12 cellular contexts compared by ENCODE assay signal in the genomic region with DNA sequence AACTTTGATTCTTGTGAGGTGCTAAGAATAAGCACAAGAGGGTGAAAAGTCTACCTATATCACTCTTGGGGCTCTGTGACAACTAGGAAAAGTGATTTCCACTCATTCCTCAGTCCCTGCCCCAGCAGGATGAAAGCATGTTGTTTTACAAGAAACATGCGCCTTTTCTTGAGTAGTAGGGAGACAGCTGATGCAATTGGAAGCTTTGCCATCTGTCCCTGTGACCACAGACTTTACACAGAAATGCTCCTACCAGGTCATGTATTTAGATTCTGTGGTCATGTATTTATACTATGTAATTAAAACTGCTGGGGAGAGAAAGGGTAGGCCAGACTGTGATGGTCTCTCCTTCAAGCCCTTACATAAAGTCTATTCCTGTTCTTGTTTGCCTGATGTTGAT.
A peak's percentile ranks its signal among the peaks of the same experiment; 100 is the strongest.
DNase-seq lines count a peak whose midpoint lies in the region; TF ChIP-seq lines count a peak whose summit lies in the region.
"Had no signal": no experiment of that assay in that cellular context is flagged by ENCODE, and none has a peak within 500 bp of the region (broad histone marks: within the 10 kb centered on the region; RNA-seq: fewer than 3 reads in every experiment).

No MANE protein-coding gene starts in this region.

- H3K79me2 ChIP-seq in SK-N-SH (ENCODE audit: insufficient read depth), result no peaks in the 10 kb centered on the region

- no peaks in the 10 kb centered on the region for H3F3A ChIP-seq in SK-N-SH (replicated peaks; ENCODE audit: insufficient read depth)

- no peaks in the 10 kb centered on the region for H3K36me3 ChIP-seq in SK-N-SH (replicated peaks in 1 of 2; ENCODE audit: control insufficient read depth in 1 of 2, insufficient read depth in 2 of 2, low read length in 1 of 2)
- H3K36me3 ChIP-seq: BLaER1 treated with 17β-estradiol and CSF1 and Interleukin-3, amounts not matched to agents 10 nM and 100 nM had no signal

- H2AFZ ChIP-seq in SK-N-SH (ENCODE audit: low read depth), result 0 out of 2 replicates have a peak overlapping the region, but pooled peaks have one; percentile 45

- POLR2A ChIA-PET in SK-N-SH (lab: Yijun Ruan, JAX), result no interaction called here

- TF ChIP-seq CTCF in SK-N-SH (IDR thresholded peaks at IDR 0.05) (no peak), foreskin fibroblast (IDR thresholded peaks at IDR 0.05; ENCODE audit: low read depth, low read length) (no peak)

- no peak overlapping the region for H3K9ac ChIP-seq in SK-N-SH
- H3K9ac ChIP-seq: BLaER1 treated with 17β-estradiol and CSF1 and Interleukin-3, amounts not matched to agents 10 nM and 100 nM had no signal

- CTCF ChIA-PET in SK-N-SH (lab: Yijun Ruan, JAX), result interaction anchor here (1.2 to 1.8 kb wide), 3 partner anchors 9 to 29 kb away, joined by 3 to 8 read pairs (median 4); no protein-coding TSS in a partner anchor

- H3K9me3 ChIP-seq in SK-N-SH, result no peaks in the 10 kb centered on the region
- H3K9me3 ChIP-seq: BLaER1 treated with 17β-estradiol and CSF1 and Interleukin-3, amounts not matched to agents 10 nM and 100 nM had no signal

- no peaks in the 10 kb centered on the region for H3K27me3 ChIP-seq in SK-N-SH (ENCODE audit: insufficient read depth)
- H3K27me3 ChIP-seq: BLaER1 treated with 17β-estradiol and CSF1 and Interleukin-3, amounts not matched to agents 10 nM and 100 nM had no signal

- no peak for TF ChIP-seq EP300 in SK-N-SH (IDR thresholded peaks at IDR 0.05; ENCODE audit: borderline replicate concordance in 1 of 2, low read depth in 1 of 2, low read length in 1 of 2)

- peak overlapping the region; percentile 43 to 54; a peak in 2 of 4 replicates for H3K27ac ChIP-seq in SK-N-SH (ENCODE audit: low read depth in 2 of 2, low read length in 1 of 2)
- H3K27ac ChIP-seq: BLaER1 treated with 17β-estradiol and CSF1 and Interleukin-3, amounts not matched to agents 10 nM and 100 nM had no signal

- DNase-seq in AG08395 (ENCODE audit: low spot score) (peak; percentile 3), H4 (ENCODE audit: low spot score) (peak; percentile 95), SK-N-SH (no peak), foreskin fibroblast (peak; percentile 17 to 30), LoVo (ENCODE audit: low spot score) (no peak), NCI-H226 (no peak), DMS53 (lab: John Stamatoyannopoulos, UW) (no peak), NCI-H2107 treated with DMSO at 0.1 percent for 48 hours (lab: John Stamatoyannopoulos, UW; ENCODE audit: unreplicated experiment) (no peak)
- DNase-seq: activated T-cell treated with anti-CD3 and anti-CD28 coated beads, Interleukin-2, amount 50 U/mL, for 4 hours; erythroblast; naive B cell had no signal

- H3K4me2 ChIP-seq in SK-N-SH, result no peak overlapping the region

- TF ChIP-seq RAD21 in SK-N-SH (IDR thresholded peaks at IDR 0.05; ENCODE audit: low read length), result no peak

- WGBS in SK-N-SH (ENCODE audit: low lambda C conversion rate), result 80% methylated on average over 1 of the region's 1 CpG

- H4K20me1 ChIP-seq in SK-N-SH (ENCODE audit: insufficient read depth), result no peaks in the 10 kb centered on the region
- H4K20me1 ChIP-seq: BLaER1 treated with 17β-estradiol and CSF1 and Interleukin-3, amounts not matched to agents 10 nM and 100 nM had no signal

- H3K4me3 ChIP-seq in SK-N-SH (ENCODE audit: low read depth in 2 of 2, low read length in 1 of 2), result no peak overlapping the region
- H3K4me3 ChIP-seq in foreskin fibroblast (ENCODE audit: low read depth in 1 of 2, low read length in 2 of 2), result no peak overlapping the region
- H3K4me3 ChIP-seq: BLaER1 treated with 17β-estradiol and CSF1 and Interleukin-3, amounts not matched to agents 10 nM and 100 nM had no signal

- H3K4me1 ChIP-seq in SK-N-SH (ENCODE audit: control insufficient read depth in 1 of 2, insufficient read depth in 2 of 2, low read depth in 1 of 2, low read length in 1 of 2), result peaks cover 10 to 11% of the 10 kb centered on the region in 2 experiments; a peak in 3 of 4 replicates

- no peaks in the 10 kb centered on the region for H3K9me2 ChIP-seq in SK-N-SH

TF ChIP-seq in SK-N-SH, 30 proteins besides CTCF, POLR2A, EP300 and RAD21:
- TF ChIP-seq GATA2 (CRISPR knock-in tag; IDR thresholded peaks at IDR 0.05) (no peak), FOSL2 (IDR thresholded peaks at IDR 0.05; ENCODE audit: borderline replicate concordance, low read depth) (no peak), SMC3 (IDR thresholded peaks at IDR 0.05; ENCODE audit: low read depth, low read length) (no peak), TCF12 (IDR thresholded peaks at IDR 0.05) (no peak)
- TF ChIP-seq, protein P1, sequence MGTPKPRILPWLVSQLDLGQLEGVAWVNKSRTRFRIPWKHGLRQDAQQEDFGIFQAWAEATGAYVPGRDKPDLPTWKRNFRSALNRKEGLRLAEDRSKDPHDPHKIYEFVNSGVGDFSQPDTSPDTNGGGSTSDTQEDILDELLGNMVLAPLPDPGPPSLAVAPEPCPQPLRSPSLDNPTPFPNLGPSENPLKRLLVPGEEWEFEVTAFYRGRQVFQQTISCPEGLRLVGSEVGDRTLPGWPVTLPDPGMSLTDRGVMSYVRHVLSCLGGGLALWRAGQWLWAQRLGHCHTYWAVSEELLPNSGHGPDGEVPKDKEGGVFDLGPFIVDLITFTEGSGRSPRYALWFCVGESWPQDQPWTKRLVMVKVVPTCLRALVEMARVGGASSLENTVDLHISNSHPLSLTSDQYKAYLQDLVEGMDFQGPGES (IDR thresholded peaks at IDR 0.05; ENCODE audit: low read depth, low read length), result no peak

Comparison
In these comparisons a context has a peak if more than half of its experiments do, and no peak if none do; other contexts are left out.
1. DNase-seq: peak in AG08395 (single experiment), H4 (single experiment) and foreskin fibroblast (2 of 2); none in SK-N-SH (single experiment), LoVo (single experiment), NCI-H226 (single experiment), DMS53 (single experiment) and NCI-H2107 treated with DMSO at 0.1 percent for 48 hours (single experiment).